In the genomic region with DNA sequence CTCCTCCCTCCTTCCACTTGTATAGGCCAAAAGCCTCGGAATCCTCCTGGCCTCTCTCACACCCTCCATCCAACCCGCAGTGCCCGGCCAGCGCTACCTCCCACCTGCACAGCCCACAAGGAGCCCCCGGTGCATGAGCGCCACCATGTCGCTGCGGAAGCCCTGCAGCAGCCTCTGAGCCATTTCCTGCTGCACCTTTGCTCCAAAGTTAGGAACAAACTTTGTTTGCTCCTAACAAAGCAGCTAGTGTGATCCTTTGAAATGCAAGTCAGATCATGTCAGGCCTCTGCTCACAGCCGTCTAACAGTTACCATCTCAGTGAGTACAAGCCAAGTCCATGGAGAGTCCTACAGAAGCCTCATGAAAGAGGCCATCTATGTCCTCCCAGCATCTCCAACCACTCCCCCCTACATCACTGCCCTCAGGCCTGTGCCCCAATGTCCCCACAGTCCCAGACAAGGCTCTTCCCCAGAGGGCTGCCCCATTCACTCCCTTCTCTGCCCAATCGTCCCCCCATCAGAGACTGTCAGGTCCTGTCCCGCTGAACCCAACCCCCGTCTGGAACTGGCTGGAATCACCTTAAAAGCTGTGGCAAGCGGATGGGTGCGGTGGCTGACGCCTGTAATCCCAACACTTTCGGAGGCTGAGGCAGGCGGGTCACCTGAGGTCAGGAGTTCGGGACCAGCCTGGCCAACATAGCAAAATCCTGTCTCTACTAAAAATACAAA, we compare ENCODE assay signal across 15 cellular contexts. TPM values are rescaled to one million over a fixed set of nuclear protein-coding genes. Genes with fewer than 3 reads are reported as not detected.
DNase-seq lines count a peak whose midpoint lies in the region; ATAC-seq and TF ChIP-seq lines count a peak whose summit lies in the region.
"Had no signal": no experiment of that assay in that cellular context is flagged by ENCODE, and none has a peak within 500 bp of the region (broad histone marks: within the 10 kb centered on the region; RNA-seq: fewer than 3 reads in every experiment).

No MANE protein-coding gene starts in this region.

- no peaks in the 10 kb centered on the region for H3K9me3 ChIP-seq in OCI-LY7 (ENCODE audit: low read length)
- H3K9me3 ChIP-seq: testis had no signal

- H2AFZ ChIP-seq in OCI-LY7 (ENCODE audit: low read length) = no peak overlapping the region

- WGBS in urinary bladder = 76% methylated on average over 18 of the region's 18 CpGs

- peaks cover 3% of the 10 kb centered on the region for H3K4me1 ChIP-seq in urinary bladder (ENCODE audit: insufficient read depth)
- H3K4me1 ChIP-seq in OCI-LY7 (ENCODE audit: insufficient read depth, low read length, poor library complexity, severe bottlenecking) = peaks cover 8% of the 10 kb centered on the region

- peaks cover 3% of the 10 kb centered on the region for H3K36me3 Mint-ChIP-seq in effector memory CD8-positive, alpha-beta T cell (ENCODE audit: insufficient read depth)
- peaks cover 3% of the 10 kb centered on the region for H3K36me3 Mint-ChIP-seq in nephron (ENCODE audit: low read depth)

- TF ChIP-seq CTCF in nephron (IDR thresholded peaks at IDR 0.05; ENCODE audit: unreplicated experiment in 3 of 3) (no peak), OCI-LY7 (conservative IDR thresholded peaks at IDR 0.05; ENCODE audit: low read length) (no peak)

- no peak for DNase-seq in Right ventricle myocardium superior
- no peak for DNase-seq in cardiac septum (ENCODE audit: low spot score)
- DNase-seq in effector memory CD8-positive, alpha-beta T cell = no peak
- DNase-seq in OCI-M1 (lab: John Stamatoyannopoulos, UW) = no peak
- DNase-seq in OCI-LY7 (ENCODE audit: low spot score) = no peak
- DNase-seq: ACHN; activated CD4-positive, alpha-beta T cell treated with anti-CD3 and anti-CD28 coated beads for 48 hours; NCI-H1105 treated with DMSO at 0.1 percent for 48 hours; NCI-H345; PC-3; small intestine had no signal

- no peaks in the 10 kb centered on the region for H4K20me1 ChIP-seq in OCI-LY7 (ENCODE audit: insufficient read depth, low read length)

- intact Hi-C loops in Right ventricle myocardium superior (cut with DNase I) = no loop called here
- intact Hi-C loops in cardiac septum (cut with DNase I) = no loop called here
- intact Hi-C loops in OCI-LY7 (cut with micrococcal nuclease; ENCODE audit: unreplicated experiment) = no loop called here

- H3K27ac ChIP-seq in urinary bladder (ENCODE audit: low read depth) = peak overlapping the region; percentile 82
- H3K27ac ChIP-seq in OCI-LY7 (ENCODE audit: low read depth, low read length, poor library complexity, severe bottlenecking) = no peak overlapping the region
- H3K27ac ChIP-seq: testis had no signal

- peaks cover 10 to 18% of the 10 kb centered on the region in 2 donors for H3K4me1 Mint-ChIP-seq in effector memory CD8-positive, alpha-beta T cell (ENCODE audit: low read depth in 2 of 2)
- peaks cover 48% of the 10 kb centered on the region for H3K4me1 Mint-ChIP-seq in nephron

- no peak overlapping the region for H3K4me3 Mint-ChIP-seq in effector memory CD8-positive, alpha-beta T cell
- H3K4me3 Mint-ChIP-seq in nephron = peak overlapping the region in 1 of 3 experiments; percentile 8

- no peaks in the 10 kb centered on the region for H3K9me2 ChIP-seq in OCI-LY7 (ENCODE audit: insufficient read depth, low read length)

- peaks cover 18% of the 10 kb centered on the region for H3K79me2 ChIP-seq in OCI-LY7 (ENCODE audit: insufficient read depth, low read depth, low read length)

- ATAC-seq in Right ventricle myocardium superior (ENCODE audit: poor library complexity) (peak; percentile 16), HG03469 (IDR thresholded peaks at IDR 0.05; ENCODE audit: unreplicated experiment) (no peak)
- no peak for ATAC-seq in effector memory CD8-positive, alpha-beta T cell (replicated peaks)
- ATAC-seq: PC-3 had no signal

- BruUV-seq in OCI-LY7 (replicated peaks; lab: Mats Ljungman, UMichigan) = no TSS peak

- H3K27me3 Mint-ChIP-seq in effector memory CD8-positive, alpha-beta T cell = no peaks in the 10 kb centered on the region
- H3K27me3 Mint-ChIP-seq in nephron (ENCODE audit: low read depth) = no peaks in the 10 kb centered on the region

- H3K4me2 ChIP-seq in OCI-LY7 (ENCODE audit: low read length) = no peak overlapping the region

- POLR2A ChIA-PET in OCI-LY7 (lab: Charles Lee) = no interaction called here

- CTCF ChIA-PET in OCI-LY7 (lab: Charles Lee; ENCODE audit: unreplicated experiment) = no interaction called here

- H3K4me3 ChIP-seq in urinary bladder (ENCODE audit: low read depth, low read length) (no peak overlapping the region), OCI-LY7 (ENCODE audit: low read depth, low read length, poor library complexity, severe bottlenecking) (no peak overlapping the region)
- H3K4me3 ChIP-seq: testis had no signal

- H3K9me3 Mint-ChIP-seq in effector memory CD8-positive, alpha-beta T cell = no peaks in the 10 kb centered on the region
- H3K9me3 Mint-ChIP-seq in nephron = no peaks in the 10 kb centered on the region

- peak overlapping the region; percentile 68 for H3K27ac Mint-ChIP-seq in effector memory CD8-positive, alpha-beta T cell
- peak overlapping the region; percentile 61 to 64 (median 63) for H3K27ac Mint-ChIP-seq in nephron

- H3K36me3 ChIP-seq in urinary bladder (ENCODE audit: insufficient read depth) (no peaks in the 10 kb centered on the region), OCI-LY7 (ENCODE audit: insufficient read depth, low read length) (no peaks in the 10 kb centered on the region)

RNA-seq across cellular contexts. Expression of gene DCAKD, which starts 7.5 kb away (rescaled TPM):
- total RNA-seq in Right ventricle myocardium superior (25.3 TPM), cardiac septum (32.1 TPM), urinary bladder (26.5 TPM), OCI-LY7 (2022) (45.6 and 48.9 TPM in 2 replicates)
- polyA plus RNA-seq in urinary bladder = 39.4 TPM
- 40.8 and 53.1 TPM in 2 replicates for total RNA-seq in OCI-LY7 (2014; rRNA removed; shearing (Covaris generic))

RNA-seq across cellular contexts. Expression of gene NMT1, which starts 17.1 kb away (rescaled TPM):
- total RNA-seq in Right ventricle myocardium superior (84.5 TPM), cardiac septum (74.8 TPM), urinary bladder (31.4 TPM), OCI-LY7 (2022) (126 and 134 TPM in 2 replicates)
- polyA plus RNA-seq in urinary bladder = 50.1 TPM
- 65.7 and 82.3 TPM in 2 replicates for total RNA-seq in OCI-LY7 (2014; rRNA removed; shearing (Covaris generic))
